14 cellular contexts compared by ENCODE assay signal in the genomic region with DNA sequence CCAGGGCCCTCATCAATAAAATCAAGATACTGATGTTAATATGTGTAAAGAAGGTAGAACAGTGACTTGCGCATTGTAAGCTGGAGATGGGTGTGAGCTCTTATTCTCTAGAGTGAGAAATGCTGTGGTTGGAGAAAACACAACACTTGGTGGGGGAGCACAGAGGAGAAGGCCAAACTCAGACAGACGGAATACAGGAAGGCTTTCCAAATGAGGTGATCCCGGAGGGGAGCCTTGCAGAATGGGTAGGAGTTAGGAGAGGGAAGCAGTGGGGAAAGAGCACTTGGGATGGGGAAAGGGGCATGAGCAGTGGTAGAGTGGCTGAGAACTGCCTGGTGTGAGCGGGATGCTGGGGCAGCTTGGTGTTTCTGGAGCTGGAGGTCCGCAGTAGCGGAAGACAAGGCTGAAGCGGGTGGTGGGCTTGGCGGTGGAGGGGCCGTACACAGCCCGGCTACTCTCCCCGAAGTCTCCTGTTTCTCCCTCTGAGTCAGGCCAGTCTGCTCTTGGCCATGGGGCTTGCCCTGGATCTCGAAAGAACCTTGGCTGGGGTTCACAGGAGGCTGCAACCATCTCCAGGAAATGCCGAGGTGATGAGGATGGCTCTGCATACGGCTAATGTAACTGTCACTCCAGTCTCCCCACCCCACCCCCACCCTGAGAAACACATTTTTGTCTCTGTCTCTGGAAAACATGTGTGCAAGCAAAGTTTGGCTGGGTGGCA. TPM values are rescaled to one million over a fixed set of nuclear protein-coding genes. Genes with fewer than 3 reads are reported as not detected.
DNase-seq lines count a peak whose midpoint lies in the region; ATAC-seq, FAIRE-seq and TF ChIP-seq lines count a peak whose summit lies in the region.
"Had no signal": no experiment of that assay in that cellular context is flagged by ENCODE, and none has a peak within 500 bp of the region (broad histone marks: within the 10 kb centered on the region; RNA-seq: fewer than 3 reads in every experiment).

No MANE protein-coding gene starts in this region.

- H3K27me3 ChIP-seq in HUES6 (ENCODE audit: control insufficient read depth, insufficient read depth, low read length), result peaks cover 9% of the 10 kb centered on the region; the same call in 1 of the 2 replicates
- H3K27me3 ChIP-seq: tibial artery had no signal

- WGBS in A549 (ENCODE audit: missing lambda C conversion rate), result 20% methylated on average over 11 of the region's 14 CpGs

- H3K27ac ChIP-seq in A549 (peak overlapping the region; percentile 97 to 98), HUES6 (ENCODE audit: low read depth, low read length) (no peak overlapping the region)
- H3K27ac ChIP-seq: C4-2B, tibial artery had no signal

- H3K4me3 ChIP-seq in A549, result no peak overlapping the region
- no peak overlapping the region for H3K4me3 ChIP-seq in HUES6 (ENCODE audit: low read depth, low read length)
- H3K4me3 ChIP-seq: tibial artery had no signal

- H3K9me3 Mint-ChIP-seq in endothelial cell (ENCODE audit: unreplicated experiment), result no peaks in the 10 kb centered on the region
- H3K9me3 Mint-ChIP-seq in mesothelial cell of epicardium, result peaks cover 19% of the 10 kb centered on the region
- H3K9me3 Mint-ChIP-seq in activated CD4-positive, alpha-beta memory T cell treated with anti-CD3 and anti-CD28 coated beads for 36 hours, result no peaks in the 10 kb centered on the region
- H3K9me3 Mint-ChIP-seq: effector memory CD8-positive, alpha-beta T cell had no signal

- TF ChIP-seq CTCF in A549 (IDR thresholded peaks at IDR 0.05) (no peak), endothelial cell (IDR thresholded peaks at IDR 0.05; ENCODE audit: unreplicated experiment) (no peak), mesothelial cell of epicardium (IDR thresholded peaks at IDR 0.05; ENCODE audit: unreplicated experiment) (no peak)

- DNase-seq in A549 (ENCODE audit: low read depth in 1 of 2, low spot score in 1 of 2) (peak; percentile 82 to 87), endothelial cell (ENCODE audit: low spot score) (no peak), mesothelial cell of epicardium (ENCODE audit: low spot score in 2 of 2, unreplicated experiment in 2 of 2) (no peak), COLO668 (lab: John Stamatoyannopoulos, UW; ENCODE audit: unreplicated experiment) (no peak)
- no peak for DNase-seq in activated CD4-positive, alpha-beta memory T cell treated with anti-CD3 and anti-CD28 coated beads for 36 hours
- DNase-seq: effector memory CD8-positive, alpha-beta T cell; stimulated activated CD4-positive, alpha-beta T cell treated with anti-CD3 and anti-CD28 coated beads, Interleukin-4, amount 100 ng/mL, for 24 hours had no signal

- CTCF ChIA-PET in A549 (lab: Yijun Ruan, JAX), result interaction anchor here (0.9 to 2.0 kb wide), 5 partner anchors 23 to 84 kb away, joined by 4 to 10 read pairs (median 5); no protein-coding TSS in a partner anchor
- CTCF ChIA-PET in activated CD4-positive, alpha-beta memory T cell treated with anti-CD3 and anti-CD28 coated beads for 36 hours (lab: Charles Lee), result no interaction called here

- no peak overlapping the region for H3K4me3 Mint-ChIP-seq in endothelial cell (ENCODE audit: unreplicated experiment)
- H3K4me3 Mint-ChIP-seq in mesothelial cell of epicardium, result no peak overlapping the region
- H3K4me3 Mint-ChIP-seq in activated CD4-positive, alpha-beta memory T cell treated with anti-CD3 and anti-CD28 coated beads for 36 hours, result no peak overlapping the region
- H3K4me3 Mint-ChIP-seq: activated T-helper 17 cell treated with anti-CD3 and anti-CD28 coated beads, Interleukin-2, amount 50 U/mL, for 72 hours; effector memory CD8-positive, alpha-beta T cell; T-helper 1 cell treated with Interleukin-12 subunit alpha and Interleukin-12 subunit beta and Interleukin-4 antibody, amounts not matched to agents 30 μg/mL and 1 μg/mL, for 36 hours had no signal

- H3K9ac ChIP-seq in HUES6 (ENCODE audit: low read length), result peak overlapping the region; percentile 35

- H3K27me3 Mint-ChIP-seq in endothelial cell (ENCODE audit: unreplicated experiment) (no peaks in the 10 kb centered on the region), mesothelial cell of epicardium (ENCODE audit: low read depth) (no peaks in the 10 kb centered on the region)
- H3K27me3 Mint-ChIP-seq in activated CD4-positive, alpha-beta memory T cell treated with anti-CD3 and anti-CD28 coated beads for 36 hours, result no peaks in the 10 kb centered on the region

- H3K27ac Mint-ChIP-seq in endothelial cell (ENCODE audit: unreplicated experiment) (peak overlapping the region; percentile 12), mesothelial cell of epicardium (peak overlapping the region; percentile 87)
- H3K27ac Mint-ChIP-seq in activated CD4-positive, alpha-beta memory T cell treated with anti-CD3 and anti-CD28 coated beads for 36 hours, result no peak overlapping the region
- H3K27ac Mint-ChIP-seq: activated T-helper 17 cell treated with anti-CD3 and anti-CD28 coated beads, Interleukin-2, amount 50 U/mL, for 72 hours; effector memory CD8-positive, alpha-beta T cell; T-helper 1 cell treated with Interleukin-12 subunit alpha and Interleukin-12 subunit beta and Interleukin-4 antibody, amounts not matched to agents 30 μg/mL and 1 μg/mL, for 36 hours had no signal

- H3K9me3 ChIP-seq in A549 (peaks cover 10% of the 10 kb centered on the region; the same call in 2 of the 3 replicates), HUES6 (ENCODE audit: control insufficient read depth, insufficient read depth, low read depth, low read length) (no peaks in the 10 kb centered on the region)
- H3K9me3 ChIP-seq: tibial artery had no signal

- no peaks in the 10 kb centered on the region for H3K36me3 ChIP-seq in HUES6 (ENCODE audit: control insufficient read depth, insufficient read depth, low read length)
- H3K36me3 ChIP-seq: tibial artery had no signal

- peak; percentile 86 for ATAC-seq in A549
- ATAC-seq in GM19328 (IDR thresholded peaks at IDR 0.05; ENCODE audit: unreplicated experiment), result no peak
- no peak for ATAC-seq in HG02852 (IDR thresholded peaks at IDR 0.05; ENCODE audit: unreplicated experiment)
- ATAC-seq: effector memory CD8-positive, alpha-beta T cell had no signal

- FAIRE-seq in A549 (lab: Jason Lieb, UNC), result no peak

- peak overlapping the region; percentile 68 for H3K4me2 ChIP-seq in A549

- H3K4me1 Mint-ChIP-seq in endothelial cell (ENCODE audit: unreplicated experiment) (peaks cover 17% of the 10 kb centered on the region), mesothelial cell of epicardium (peaks cover 23% of the 10 kb centered on the region)
- H3K4me1 Mint-ChIP-seq in activated CD4-positive, alpha-beta memory T cell treated with anti-CD3 and anti-CD28 coated beads for 36 hours (ENCODE audit: low read depth), result peaks cover 5% of the 10 kb centered on the region

- no peak for TF ChIP-seq RAD21 in A549 (conservative IDR thresholded peaks at IDR 0.05 in 1 of 2, IDR thresholded peaks at IDR 0.05 in 1 of 2)

- H3K36me3 Mint-ChIP-seq in endothelial cell (ENCODE audit: low read depth, unreplicated experiment) (no peaks in the 10 kb centered on the region), mesothelial cell of epicardium (no peaks in the 10 kb centered on the region)
- H3K36me3 Mint-ChIP-seq in activated CD4-positive, alpha-beta memory T cell treated with anti-CD3 and anti-CD28 coated beads for 36 hours, result no peaks in the 10 kb centered on the region

- TF ChIP-seq POLR2A in A549 (IDR thresholded peaks at IDR 0.05; ENCODE audit: low read length), result no peak

- H3K4me1 ChIP-seq in A549 (peaks cover 34% of the 10 kb centered on the region), HUES6 (ENCODE audit: control insufficient read depth, insufficient read depth, low read length) (peaks cover 18% of the 10 kb centered on the region)

- no peak; a peak in 1 of 5 replicates for TF ChIP-seq EP300 in A549 (IDR thresholded peaks at IDR 0.05)

- intact Hi-C loops in activated CD4-positive, alpha-beta memory T cell treated with anti-CD3 and anti-CD28 coated beads for 36 hours (cut with micrococcal nuclease), result no loop called here

- POLR2A ChIA-PET in A549 (lab: Yijun Ruan, JAX), result interaction anchor here (0.9 to 1.8 kb wide), 7 partner anchors 64 to 127 kb away, joined by 3 to 10 read pairs (median 6); no protein-coding TSS in a partner anchor
- POLR2A ChIA-PET in activated CD4-positive, alpha-beta memory T cell treated with anti-CD3 and anti-CD28 coated beads for 36 hours (lab: Charles Lee), result no interaction called here

TF ChIP-seq in A549, 52 proteins besides CTCF, POLR2A, EP300 and RAD21 (continues in another document):
- TF ChIP-seq TP53 (CRISPR knock-in tag; IDR thresholded peaks at IDR 0.05), result no peak
- TF ChIP-seq MAFK (IDR thresholded peaks at IDR 0.05; ENCODE audit: partially characterized antibody), result peak; percentile 10
- 0 out of 3 replicates have a peak, but pooled peaks have one; percentile 3 for TF ChIP-seq SMC3 (IDR thresholded peaks at IDR 0.05)
- no peak for TF ChIP-seq HOXA7 (CRISPR knock-in tag; IDR thresholded peaks at IDR 0.05)
- no peak for TF ChIP-seq SREBF2 (IDR thresholded peaks at IDR 0.05)
- TF ChIP-seq HEYL (CRISPR knock-in tag; IDR thresholded peaks at IDR 0.05), result no peak
- TF ChIP-seq USF2 (IDR thresholded peaks at IDR 0.05), result no peak
- TF ChIP-seq TFCP2L1 (CRISPR knock-in tag; IDR thresholded peaks at IDR 0.05), result no peak
- 0 out of 2 replicates have a peak, but pooled peaks have one; percentile 17 for TF ChIP-seq E2F6 (IDR thresholded peaks at IDR 0.05; ENCODE audit: borderline replicate concordance, low read depth)

RNA-seq across cellular contexts. Expression of gene PLAC1, which starts 11.3 kb away (rescaled TPM):
- 2.6 and 2.9 TPM in 2 replicates for polyA plus RNA-seq in A549 (2011; rRNA removed)
- 2.1 and 2.4 TPM in 2 replicates for polyA plus RNA-seq in A549 (2012; cell fraction: cytosol; rRNA removed)
- polyA plus RNA-seq in A549 (2012; cell fraction: nucleus; rRNA removed), result 2.8 and 3.3 TPM in 2 replicates
- polyA plus RNA-seq in A549 (2017; fragmentation: RNase III; extraction: RNeasy Plus Mini Kit Qiagen cat#74134 plus additional on column Dnase treatment), result 0.79 to 1.4 TPM (median 0.87 TPM) in 3 replicates
- 1.7 and 2.0 TPM in 2 replicates for polyA minus RNA-seq in A549 (2011; rRNA and poly(A)+ RNA removed)
- 0.72 TPM for total RNA-seq in endothelial cell (ENCODE audit: unreplicated experiment)
- total RNA-seq in mesothelial cell of epicardium, result 10.1 to 14.5 TPM (median 10.4 TPM) in 3 replicates
- total RNA-seq in activated CD4-positive, alpha-beta memory T cell treated with anti-CD3 and anti-CD28 coated beads for 36 hours, result under 1 TPM in 1 of 2 experiments, not detected in 1; 0.31 TPM

Comparison
In these comparisons a context has a peak if more than half of its experiments do, and no peak if none do; other contexts are left out.
1. ATAC-seq: peak in A549 (2 of 2); none in GM19328 (single experiment) and HG02852 (single experiment).
2. DNase-seq: peak in A549 (2 of 2); none in endothelial cell (single experiment), mesothelial cell of epicardium (0 of 2), activated CD4-positive, alpha-beta memory T cell treated with anti-CD3 and anti-CD28 coated beads for 36 hours (single experiment) and COLO668 (single experiment).